In genomic region chr5:1657161-1657741, GRCh38 we compare ENCODE assay signal across 17 cellular contexts.
DNase-seq lines count a peak whose midpoint lies in the region; ATAC-seq and TF ChIP-seq lines count a peak whose summit lies in the region.
"Had no signal": no experiment of that assay in that cellular context is flagged by ENCODE, and none has a peak within 500 bp of the region (broad histone marks: within the 10 kb centered on the region; RNA-seq: fewer than 3 reads in every experiment).

No MANE protein-coding gene starts in this region.

- H3K9ac ChIP-seq in neuronal stem cell (ENCODE audit: low read depth, low read length, poor library complexity) = peak overlapping the region; percentile 50

- no peak overlapping the region for H3K23ac ChIP-seq in neuronal stem cell (ENCODE audit: low read depth, low read length, poor library complexity)

- H4K91ac ChIP-seq in neuronal stem cell (ENCODE audit: low read depth, low read length, poor library complexity) = no peak overlapping the region

- no CpG with 5 or more reads among the region's 16 CpGs for WGBS in neuronal stem cell (ENCODE audit: extremely low coverage in 2 of 2, insufficient read length in 2 of 2, insufficient replicate concordance in 1 of 2), 2 donors

- peaks cover 1% of the 10 kb centered on the region for H3K4me1 Mint-ChIP-seq in activated CD8-positive, alpha-beta memory T cell treated with anti-CD3 and anti-CD28 coated beads, Interleukin-2, amount 10 ng/mL, durations not matched to agents 7 days and 5 days

- H3K9me3 Mint-ChIP-seq in activated CD8-positive, alpha-beta memory T cell treated with anti-CD3 and anti-CD28 coated beads, Interleukin-2, amount 10 ng/mL, durations not matched to agents 7 days and 5 days (ENCODE audit: low read depth) = no peaks in the 10 kb centered on the region
- H3K9me3 Mint-ChIP-seq: CD4-positive, alpha-beta memory T cell had no signal

- peak overlapping the region; percentile 81 for H2AK5ac ChIP-seq in neuronal stem cell (ENCODE audit: low read depth, low read length)

- TF ChIP-seq CTCF in left ventricle myocardium inferior (IDR thresholded peaks at IDR 0.05; ENCODE audit: borderline replicate concordance) = no peak

- H2AFZ ChIP-seq in neuronal stem cell (ENCODE audit: low read length) = no peak overlapping the region

- intact Hi-C loops in left ventricle myocardium inferior (cut with micrococcal nuclease) (no loop called here), Right ventricle myocardium inferior (cut with DNase I) (no loop called here)

- H3K4ac ChIP-seq in neuronal stem cell (ENCODE audit: low read length) = no peak overlapping the region

- H2BK12ac ChIP-seq in neuronal stem cell (ENCODE audit: low read length) = no peak overlapping the region

- no peaks in the 10 kb centered on the region for H3K79me1 ChIP-seq in neuronal stem cell (ENCODE audit: low read depth, low read length)

- H3K27me3 ChIP-seq in left ventricle myocardium inferior (ENCODE audit: low read depth) (peaks cover 98% of the 10 kb centered on the region), neuronal stem cell (ENCODE audit: control insufficient read depth in 3 of 3, insufficient read depth in 3 of 3, low read depth in 1 of 3, low read length in 3 of 3) (peaks cover 0 to 70% (median 13%) of the 10 kb centered on the region in 3 experiments)

- no peak overlapping the region for H4K8ac ChIP-seq in neuronal stem cell (ENCODE audit: low read depth, low read length)

- H2BK5ac ChIP-seq in neuronal stem cell (ENCODE audit: low read length) = peak overlapping the region; percentile 87

- peaks cover 31% of the 10 kb centered on the region for H3K27me3 Mint-ChIP-seq in activated CD8-positive, alpha-beta memory T cell treated with anti-CD3 and anti-CD28 coated beads, Interleukin-2, amount 10 ng/mL, durations not matched to agents 7 days and 5 days

- no peak overlapping the region for H3K14ac ChIP-seq in neuronal stem cell (ENCODE audit: low read length)

- no peak overlapping the region for H3K27ac Mint-ChIP-seq in activated CD8-positive, alpha-beta memory T cell treated with anti-CD3 and anti-CD28 coated beads, Interleukin-2, amount 10 ng/mL, durations not matched to agents 7 days and 5 days

- H3K4me3 ChIP-seq in left ventricle myocardium inferior (no peak overlapping the region), neuronal stem cell (ENCODE audit: low read length in 2 of 2) (no peak overlapping the region)

- H3K4me3 Mint-ChIP-seq in activated CD8-positive, alpha-beta memory T cell treated with anti-CD3 and anti-CD28 coated beads, Interleukin-2, amount 10 ng/mL, durations not matched to agents 7 days and 5 days = no peak overlapping the region

- H3K36me3 Mint-ChIP-seq in activated CD8-positive, alpha-beta memory T cell treated with anti-CD3 and anti-CD28 coated beads, Interleukin-2, amount 10 ng/mL, durations not matched to agents 7 days and 5 days = no peaks in the 10 kb centered on the region
- H3K36me3 Mint-ChIP-seq: CD4-positive, alpha-beta memory T cell had no signal

- peak overlapping the region; percentile 38 for H3K18ac ChIP-seq in neuronal stem cell (ENCODE audit: low read length)

- no peak overlapping the region for H3K4me2 ChIP-seq in neuronal stem cell (ENCODE audit: insufficient read depth, low read length, poor library complexity, severe bottlenecking)

- DNase-seq in left ventricle myocardium inferior (peak; percentile 10), Right ventricle myocardium inferior (ENCODE audit: missing footprints) (no peak), neuronal stem cell (ENCODE audit: low spot score) (no peak)
- DNase-seq in activated CD8-positive, alpha-beta memory T cell treated with anti-CD3 and anti-CD28 coated beads, Interleukin-2, amount 10 ng/mL, durations not matched to agents 7 days and 5 days = peak; percentile 36
- DNase-seq in activated CD4-positive, alpha-beta T cell treated with anti-CD3 and anti-CD28 coated beads, Interleukin-2, amount 50 U/mL, for 1 hour = no peak
- DNase-seq: BE2C; CD4-positive, alpha-beta memory T cell; DND-41; GDM1; IMR-90; Kasumi-1; NCI-H1105 treated with DMSO at 0.1 percent for 48 hours; NCI-H187; NCI-H446 had no signal

- H2BK15ac ChIP-seq in neuronal stem cell (ENCODE audit: low read length) = peak overlapping the region; percentile 54

- H2BK120ac ChIP-seq in neuronal stem cell (ENCODE audit: low read depth, low read length) = no peak overlapping the region

- H3K4me1 ChIP-seq in left ventricle myocardium inferior (peaks cover 10% of the 10 kb centered on the region), neuronal stem cell (ENCODE audit: control insufficient read depth in 2 of 2, insufficient read depth in 1 of 2, low read depth in 1 of 2, low read length in 2 of 2) (peaks cover 0 to 3% of the 10 kb centered on the region in 2 donors)
- H3K4me1 ChIP-seq: BE2C had no signal

- no peaks in the 10 kb centered on the region for H3K36me3 ChIP-seq in left ventricle myocardium inferior
- no peaks in the 10 kb centered on the region for H3K36me3 ChIP-seq in neuronal stem cell (replicated peaks in 1 of 2; ENCODE audit: control insufficient read depth in 2 of 2, insufficient read depth in 2 of 2, low read length in 2 of 2)
- H3K36me3 ChIP-seq: BE2C had no signal

- CTCF ChIA-PET in activated CD8-positive, alpha-beta memory T cell treated with anti-CD3 and anti-CD28 coated beads, Interleukin-2, amount 10 ng/mL, durations not matched to agents 7 days and 5 days (lab: Charles Lee) = no interaction called here

- no peak for ATAC-seq in Right ventricle myocardium inferior
- no peak for ATAC-seq in activated CD8-positive, alpha-beta memory T cell treated with anti-CD3 and anti-CD28 coated beads, Interleukin-2, amount 10 ng/mL, durations not matched to agents 7 days and 5 days
- no peak for ATAC-seq in HG03565 (IDR thresholded peaks at IDR 0.05; ENCODE audit: unreplicated experiment)
- ATAC-seq in GM21526 (IDR thresholded peaks at IDR 0.05; ENCODE audit: low FRiP score, unreplicated experiment) = no peak

- H3K9me3 ChIP-seq in left ventricle myocardium inferior (replicated peaks) (no peaks in the 10 kb centered on the region), neuronal stem cell (replicated peaks in 1 of 2; ENCODE audit: control insufficient read depth in 2 of 2, insufficient read depth in 1 of 2, low read depth in 1 of 2, low read length in 2 of 2) (no peaks in the 10 kb centered on the region)
- H3K9me3 ChIP-seq: BE2C had no signal

- H3K27ac ChIP-seq in left ventricle myocardium inferior (replicated peaks) = no peak overlapping the region
- no peak overlapping the region for H3K27ac ChIP-seq in neuronal stem cell (replicated peaks; ENCODE audit: low read length)
- H3K27ac ChIP-seq: RWPE1 had no signal

Comparison
In these comparisons a context has a peak if more than half of its experiments do, and no peak if none do; other contexts are left out.
1. DNase-seq: peak in left ventricle myocardium inferior (single experiment) and activated CD8-positive, alpha-beta memory T cell treated with anti-CD3 and anti-CD28 coated beads, Interleukin-2, amount 10 ng/mL, durations not matched to agents 7 days and 5 days (single experiment); none in Right ventricle myocardium inferior (single experiment), neuronal stem cell (single experiment) and activated CD4-positive, alpha-beta T cell treated with anti-CD3 and anti-CD28 coated beads, Interleukin-2, amount 50 U/mL, for 1 hour (single experiment).